31 cellular contexts compared by ENCODE assay signal in genomic region chr7:134639061-134639460, GRCh38.
"Had no signal": no experiment of that assay in that cellular context is flagged by ENCODE, and none has a peak within 500 bp of the region (broad histone marks: within the 10 kb centered on the region; RNA-seq: fewer than 3 reads in every experiment).

No MANE protein-coding gene starts in this region.

- H3K9me3 ChIP-seq: ascending aorta had no signal

- H3K27ac ChIP-seq: ascending aorta, cardiac muscle cell, WERI-Rb-1 had no signal

- H3K4me1 ChIP-seq: ascending aorta had no signal

- H3K4me3 ChIP-seq: ascending aorta, cardiac muscle cell had no signal

- ATAC-seq: activated CD4-positive, alpha-beta T cell treated with anti-CD3 and anti-CD28 coated beads for 36 hours; activated CD4-positive, CD25-positive, alpha-beta regulatory T cell treated with anti-CD3 and anti-CD28 coated beads, Interleukin-2, amount 50 U/mL, for 24 hours; activated CD8-positive, alpha-beta memory T cell treated with anti-CD3 and anti-CD28 coated beads, Interleukin-2, amount 10 ng/mL, durations not matched to agents 7 days and 5 days; activated CD8-positive, alpha-beta T cell treated with anti-CD3 and anti-CD28 coated beads, Interleukin-2, amount 10 ng/mL, durations not matched to agents 7 days and 5 days; activated naive CD8-positive, alpha-beta T cell treated with anti-CD3 and anti-CD28 coated beads, Interleukin-2, amount 50 U/mL, for 24 hours; WTC11 had no signal

- H3K27me3 ChIP-seq: ascending aorta had no signal

- H3K36me3 ChIP-seq: ascending aorta, cardiac muscle cell, WERI-Rb-1 had no signal

- FAIRE-seq: bronchial epithelial cell had no signal

- DNase-seq: activated CD4-positive, alpha-beta memory T cell treated with anti-CD3 and anti-CD28 coated beads, Interleukin-2, amount 10 ng/mL, durations not matched to agents 7 days and 5 days; activated CD4-positive, alpha-beta T cell treated with anti-CD3 and anti-CD28 coated beads for 1 hour; activated CD4-positive, alpha-beta T cell treated with anti-CD3 and anti-CD28 coated beads for 36 hours; activated CD4-positive, alpha-beta T cell treated with anti-CD3 and anti-CD28 coated beads for 48 hours; activated CD4-positive, alpha-beta T cell treated with anti-CD3 and anti-CD28 coated beads, Interleukin-2, amount 10 ng/mL, durations not matched to agents 7 days and 5 days; activated CD4-positive, alpha-beta T cell treated with anti-CD3 and anti-CD28 coated beads, Interleukin-2, amount 50 U/mL, for 48 hours; activated CD4-positive, CD25-positive, alpha-beta regulatory T cell; activated CD8-positive, alpha-beta memory T cell treated with anti-CD3 and anti-CD28 coated beads for 24 hours; activated CD8-positive, alpha-beta memory T cell treated with anti-CD3 and anti-CD28 coated beads, Interleukin-2, amount 10 ng/mL, durations not matched to agents 7 days and 5 days; activated CD8-positive, alpha-beta memory T cell treated with anti-CD3 and anti-CD28 coated beads, Interleukin-2, amount 50 U/mL, for 48 hours; activated CD8-positive, alpha-beta T cell treated with anti-CD3 and anti-CD28 coated beads, Interleukin-2, amount 10 ng/mL, durations not matched to agents 7 days and 5 days; activated effector memory CD4-positive, alpha-beta T cell treated with Interleukin-2 at 50 U/mL for 16 hours; activated gamma-delta T cell; activated naive CD4-positive, alpha-beta T cell treated with anti-CD3 and anti-CD28 coated beads, Interleukin-2, amount 10 ng/mL, durations not matched to agents 7 days and 5 days; activated naive CD4-positive, alpha-beta T cell treated with Interleukin-2 at 50 U/mL for 16 hours; activated naive CD8-positive, alpha-beta T cell treated with anti-CD3 and anti-CD28 coated beads, Interleukin-2, amount 10 ng/mL, durations not matched to agents 7 days and 5 days; activated naive CD8-positive, alpha-beta T cell treated with anti-CD3 and anti-CD28 coated beads, Interleukin-2, amount 50 U/mL, for 24 hours; activated T-cell treated with anti-CD3 and anti-CD28 coated beads, Interleukin-2, amount 50 U/mL, for 24 hours; activated T-cell treated with anti-CD3 and anti-CD28 coated beads, Interleukin-2, amount 50 U/mL, for 48 hours; amygdala; anterior cingulate cortex; caudate nucleus; cerebellar nuclear complex; T-helper 1 cell; T-helper 9 cell; WERI-Rb-1 had no signal
